ENCODE assay signal across 14 cellular contexts in the genomic region with DNA sequence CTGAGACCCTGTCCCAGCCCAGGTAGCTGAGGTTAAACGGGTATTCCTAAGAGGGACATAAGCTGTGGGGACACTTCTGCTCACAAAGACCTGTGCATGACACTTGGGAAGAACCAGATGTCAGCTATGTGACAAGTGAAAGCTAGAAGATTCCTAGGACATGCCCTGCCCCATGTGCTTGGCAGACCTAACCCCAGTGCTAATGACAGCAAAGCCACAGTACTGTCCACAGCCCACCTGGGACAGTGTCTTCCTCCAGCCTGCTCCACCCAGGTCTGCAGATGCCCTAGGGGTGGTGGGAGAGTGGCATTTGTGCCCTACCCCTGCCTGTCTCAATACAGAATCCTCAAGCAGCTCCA. TPM values are rescaled to one million over a fixed set of nuclear protein-coding genes. Genes with fewer than 3 reads are reported as not detected.
DNase-seq lines count a peak whose midpoint lies in the region; ATAC-seq and TF ChIP-seq lines count a peak whose summit lies in the region.
"Had no signal": no experiment of that assay in that cellular context is flagged by ENCODE, and none has a peak within 500 bp of the region (broad histone marks: within the 10 kb centered on the region; RNA-seq: fewer than 3 reads in every experiment).

No MANE protein-coding gene starts in this region.

- H3K27ac Mint-ChIP-seq in type B pancreatic cell: peak overlapping the region; percentile 73
- H3K27ac Mint-ChIP-seq: IgD-negative memory B cell; memory B cell; stimulated activated naive CD8-positive, alpha-beta T cell treated with anti-CD3 and anti-CD28 coated beads, Interleukin-15, Interleukin-2, amounts not matched to agents 100 ng/mL and 50 ng/mL, for 24 hours had no signal

- H2AK5ac ChIP-seq in neuronal stem cell (ENCODE audit: low read depth, low read length): no peak overlapping the region

- peaks cover 33% of the 10 kb centered on the region for H3F3A ChIP-seq in SK-N-SH (replicated peaks; ENCODE audit: insufficient read depth)

- POLR2A ChIA-PET in SK-N-SH (lab: Yijun Ruan, JAX): interaction anchor here (1.1 kb wide), 1 partner anchor 15 kb away, joined by 4 read pairs; no protein-coding TSS in a partner anchor

- no peak overlapping the region for H2BK15ac ChIP-seq in neuronal stem cell (ENCODE audit: low read length)

- WGBS in SK-N-SH (ENCODE audit: low lambda C conversion rate): 57% methylated on average over 1 of the region's 1 CpG
- WGBS in neuronal stem cell (ENCODE audit: extremely low coverage in 2 of 2, insufficient read length in 2 of 2, insufficient replicate concordance in 1 of 2), 2 donors: no CpG with 5 or more reads among the region's 1 CpG

- DNase-seq in SK-N-SH (no peak), epithelial cell of prostate (ENCODE audit: low read depth, low spot score) (no peak), neuronal stem cell (ENCODE audit: low spot score) (no peak), type B pancreatic cell (ENCODE audit: extremely low spot score, unreplicated experiment) (no peak), midbrain (lab: John Stamatoyannopoulos, UW) (no peak), DMS53 treated with DMSO at 0.1 percent for 48 hours (lab: John Stamatoyannopoulos, UW; ENCODE audit: unreplicated experiment) (no peak)
- DNase-seq: DND-41, NCI-H187 treated with DMSO at 0.1 percent for 48 hours had no signal

- H3K18ac ChIP-seq in neuronal stem cell (ENCODE audit: low read length): peak overlapping the region; percentile 86

- no peak overlapping the region for H2BK120ac ChIP-seq in neuronal stem cell (ENCODE audit: low read depth, low read length)

- no peak for TF ChIP-seq RAD21 in SK-N-SH (IDR thresholded peaks at IDR 0.05; ENCODE audit: low read length)

- H3K4me1 Mint-ChIP-seq in type B pancreatic cell (ENCODE audit: unreplicated experiment): peaks cover 9% of the 10 kb centered on the region

- H3K36me3 Mint-ChIP-seq in type B pancreatic cell: peaks cover 14% of the 10 kb centered on the region

- H3K27ac ChIP-seq in SK-N-SH (ENCODE audit: low read depth in 2 of 2, low read length in 1 of 2): peak overlapping the region; percentile 43 to 97
- H3K27ac ChIP-seq in epithelial cell of prostate: peak overlapping the region; percentile 19
- no peak overlapping the region for H3K27ac ChIP-seq in neuronal stem cell (replicated peaks; ENCODE audit: low read length)
- H3K27ac ChIP-seq: 22Rv1 had no signal

- no peak for TF ChIP-seq CTCF in SK-N-SH (IDR thresholded peaks at IDR 0.05)
- no peak for TF ChIP-seq CTCF in type B pancreatic cell (conservative IDR thresholded peaks at IDR 0.05)

- H3K4me3 ChIP-seq in SK-N-SH (ENCODE audit: low read depth in 2 of 2, low read length in 1 of 2) (no peak overlapping the region), neuronal stem cell (ENCODE audit: low read length in 2 of 2) (no peak overlapping the region)

- H3K9ac ChIP-seq in SK-N-SH (peak overlapping the region; percentile 26; the same call in 1 of the 2 replicates), neuronal stem cell (ENCODE audit: low read depth, low read length, poor library complexity) (peak overlapping the region; percentile 18)

- peaks cover 17% of the 10 kb centered on the region for H3K79me1 ChIP-seq in neuronal stem cell (ENCODE audit: low read depth, low read length)

- H3K27me3 ChIP-seq in SK-N-SH (ENCODE audit: insufficient read depth): no peaks in the 10 kb centered on the region
- H3K27me3 ChIP-seq in neuronal stem cell (ENCODE audit: control insufficient read depth in 3 of 3, insufficient read depth in 3 of 3, low read depth in 1 of 3, low read length in 3 of 3): no peaks in the 10 kb centered on the region

- H3K79me2 ChIP-seq in SK-N-SH (ENCODE audit: insufficient read depth): peaks cover 84% of the 10 kb centered on the region

- H2BK12ac ChIP-seq in neuronal stem cell (ENCODE audit: low read length): no peak overlapping the region

- no peak overlapping the region for H3K14ac ChIP-seq in neuronal stem cell (ENCODE audit: low read length)

- no peak overlapping the region for H4K8ac ChIP-seq in neuronal stem cell (ENCODE audit: low read depth, low read length)

- H3K4me2 ChIP-seq in SK-N-SH: peak overlapping the region; percentile 41
- no peak overlapping the region for H3K4me2 ChIP-seq in neuronal stem cell (ENCODE audit: insufficient read depth, low read length, poor library complexity, severe bottlenecking)

- H4K20me1 ChIP-seq in SK-N-SH (ENCODE audit: insufficient read depth): peaks cover 82% of the 10 kb centered on the region

- no peak overlapping the region for H2BK5ac ChIP-seq in neuronal stem cell (ENCODE audit: low read length)

- no peak overlapping the region for H3K4me3 Mint-ChIP-seq in type B pancreatic cell
- H3K4me3 Mint-ChIP-seq: IgD-negative memory B cell; memory B cell; stimulated activated naive CD8-positive, alpha-beta T cell treated with anti-CD3 and anti-CD28 coated beads, Interleukin-15, Interleukin-2, amounts not matched to agents 100 ng/mL and 50 ng/mL, for 24 hours had no signal

- CTCF ChIA-PET in SK-N-SH (lab: Yijun Ruan, JAX): interaction anchor here (0.7 to 7.2 kb wide), 6 partner anchors 9 to 73 kb away, joined by 3 to 39 read pairs (median 4); no protein-coding TSS in a partner anchor

- no peak overlapping the region for H4K91ac ChIP-seq in neuronal stem cell (ENCODE audit: low read depth, low read length, poor library complexity)

- ATAC-seq in SK-N-SH treated with all-trans-retinoic acid at 6 μM for 48 hours (no peak), HG03159 (IDR thresholded peaks at IDR 0.05; ENCODE audit: unreplicated experiment) (no peak)

- H3K4ac ChIP-seq in neuronal stem cell (ENCODE audit: low read length): no peak overlapping the region

- peak overlapping the region; percentile 77 for H3K23ac ChIP-seq in neuronal stem cell (ENCODE audit: low read depth, low read length, poor library complexity)

- H3K27me3 Mint-ChIP-seq in type B pancreatic cell: no peaks in the 10 kb centered on the region
- H3K27me3 Mint-ChIP-seq: IgD-negative memory B cell; memory B cell; stimulated activated naive CD8-positive, alpha-beta T cell treated with anti-CD3 and anti-CD28 coated beads, Interleukin-15, Interleukin-2, amounts not matched to agents 100 ng/mL and 50 ng/mL, for 24 hours had no signal

- no peak overlapping the region for H2AFZ ChIP-seq in SK-N-SH (ENCODE audit: low read depth)
- no peak overlapping the region for H2AFZ ChIP-seq in neuronal stem cell (ENCODE audit: low read length)

- H3K9me3 ChIP-seq in SK-N-SH (no peaks in the 10 kb centered on the region), neuronal stem cell (replicated peaks in 1 of 2; ENCODE audit: control insufficient read depth in 2 of 2, insufficient read depth in 1 of 2, low read depth in 1 of 2, low read length in 2 of 2) (no peaks in the 10 kb centered on the region)

- no peaks in the 10 kb centered on the region for H3K9me2 ChIP-seq in SK-N-SH

- H3K9me3 Mint-ChIP-seq in type B pancreatic cell: no peaks in the 10 kb centered on the region
- H3K9me3 Mint-ChIP-seq: memory B cell; stimulated activated naive CD8-positive, alpha-beta T cell treated with anti-CD3 and anti-CD28 coated beads, Interleukin-15, Interleukin-2, amounts not matched to agents 100 ng/mL and 50 ng/mL, for 24 hours had no signal

- H3K4me1 ChIP-seq in SK-N-SH (ENCODE audit: control insufficient read depth in 1 of 2, insufficient read depth in 2 of 2, low read depth in 1 of 2, low read length in 1 of 2) (peaks cover 17 to 47% of the 10 kb centered on the region in 2 experiments), neuronal stem cell (ENCODE audit: control insufficient read depth in 2 of 2, insufficient read depth in 1 of 2, low read depth in 1 of 2, low read length in 2 of 2) (peaks cover 0 to 26% of the 10 kb centered on the region in 2 donors)

- H3K36me3 ChIP-seq in SK-N-SH (replicated peaks in 1 of 2; ENCODE audit: control insufficient read depth in 1 of 2, insufficient read depth in 2 of 2, low read length in 1 of 2): peaks cover 18 to 69% of the 10 kb centered on the region in 2 experiments
- H3K36me3 ChIP-seq in neuronal stem cell (replicated peaks in 1 of 2; ENCODE audit: control insufficient read depth in 2 of 2, insufficient read depth in 2 of 2, low read length in 2 of 2): peaks cover 64 to 98% of the 10 kb centered on the region in 2 donors

- TF ChIP-seq EP300 in SK-N-SH (IDR thresholded peaks at IDR 0.05; ENCODE audit: borderline replicate concordance in 1 of 2, low read depth in 1 of 2, low read length in 1 of 2): no peak

TF ChIP-seq in SK-N-SH, 30 proteins besides CTCF, POLR2A, EP300 and RAD21:
- TF ChIP-seq ELF1 (IDR thresholded peaks at IDR 0.05) (no peak), MEF2A (IDR thresholded peaks at IDR 0.05; ENCODE audit: borderline replicate concordance, low read depth) (no peak)
TF ChIP-seq in SK-N-SH: peak in this region for 0.

RNA-seq across cellular contexts. Expression of a gene that starts 18.4 kb away (rescaled TPM):
- 0.15 and 0.28 TPM in 2 replicates for polyA plus RNA-seq in SK-N-SH (2012; rRNA removed)
- 0.03 and 0.04 TPM in 2 replicates for polyA plus RNA-seq in SK-N-SH (2012; cell fraction: cytosol; rRNA removed)
- polyA plus RNA-seq in SK-N-SH (2012; cell fraction: nucleus; rRNA removed): 0.65 and 1.2 TPM in 2 replicates
- 1.1 TPM for polyA plus RNA-seq in neuronal stem cell (2013, experiment 1 of 2)
- polyA plus RNA-seq in neuronal stem cell (2013, experiment 2 of 2): 1.1 TPM
- total RNA-seq in type B pancreatic cell (ENCODE audit: low replicate concordance): 5.1 and 9.4 TPM in 2 replicates
- polyA plus RNA-seq: IgD-negative memory B cell had no signal

RNA-seq across cellular contexts. Expression of a gene that starts 49.8 kb away (rescaled TPM):
- 4.5 and 7.0 TPM in 2 replicates for polyA plus RNA-seq in SK-N-SH (2012; rRNA removed)
- polyA plus RNA-seq in SK-N-SH (2012; cell fraction: cytosol; rRNA removed): 2.8 and 5.1 TPM in 2 replicates
- 9.9 and 11.8 TPM in 2 replicates for polyA plus RNA-seq in SK-N-SH (2012; cell fraction: nucleus; rRNA removed)
- 33.0 TPM for polyA plus RNA-seq in neuronal stem cell (2013, experiment 1 of 2)
- 33.5 TPM for polyA plus RNA-seq in neuronal stem cell (2013, experiment 2 of 2)
- total RNA-seq in type B pancreatic cell (ENCODE audit: low replicate concordance): 119 and 139 TPM in 2 replicates
- polyA plus RNA-seq: IgD-negative memory B cell had no signal
